24 cellular contexts compared by ENCODE assay signal in the genomic region with DNA sequence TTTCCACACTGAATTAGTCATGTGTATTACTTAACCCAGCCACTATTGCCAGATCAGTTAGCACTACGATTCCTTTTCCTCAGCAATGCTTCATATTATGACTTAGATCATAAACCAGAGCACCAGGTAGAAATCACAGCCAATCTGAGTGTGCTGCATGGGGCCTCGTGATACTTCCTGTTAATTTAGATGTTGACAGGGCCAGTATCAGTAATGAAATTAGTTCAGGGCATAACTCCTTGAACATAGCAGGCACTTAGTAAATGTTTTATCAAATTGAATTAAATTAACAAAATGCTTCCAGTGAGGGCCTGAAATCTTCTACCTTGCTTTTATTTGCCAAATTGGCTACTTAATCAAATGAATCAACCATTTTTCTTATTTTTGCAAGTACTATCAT.
"Had no signal": no experiment of that assay in that cellular context is flagged by ENCODE, and none has a peak within 500 bp of the region (broad histone marks: within the 10 kb centered on the region; RNA-seq: fewer than 3 reads in every experiment).

No MANE protein-coding gene starts in this region.

- H3K27ac Mint-ChIP-seq: nephron; stimulated activated naive B cell treated with anti-CD40 and anti-IgM and Interleukin-4, amounts not matched to agents 10 μg/mL and 1 μg/mL and 100 μg/mL, for 72 hours; stimulated activated naive CD8-positive, alpha-beta T cell treated with anti-CD3 and anti-CD28 coated beads, Interleukin-15, amount 100 ng/mL, for 72 hours had no signal

- H3K9me3 Mint-ChIP-seq: immature natural killer cell; nephron; stimulated activated naive B cell treated with anti-CD40 and anti-IgM and Interleukin-4, amounts not matched to agents 10 μg/mL and 1 μg/mL and 100 μg/mL, for 72 hours had no signal

- H3K9ac ChIP-seq: parathyroid adenoma had no signal

- H3K4me3 ChIP-seq: colonic mucosa, gastrocnemius medialis, left ventricle myocardium inferior, lung, prostate gland, right lobe of liver, testis, tibial nerve, upper lobe of right lung, vagina had no signal

- H3K36me3 ChIP-seq: colonic mucosa, gastrocnemius medialis, prostate gland, right lobe of liver, upper lobe of right lung, vagina had no signal

- H3K27me3 ChIP-seq: colonic mucosa, gastrocnemius medialis, right lobe of liver, testis, tibial nerve, upper lobe of right lung, vagina had no signal

- H3K27ac ChIP-seq: colonic mucosa, gastrocnemius medialis, left ventricle myocardium inferior, prostate gland, right lobe of liver, testis, tibial nerve, upper lobe of right lung, vagina had no signal

- H3K4me1 Mint-ChIP-seq: naive B cell; nephron; stimulated activated naive B cell treated with anti-CD40 and anti-IgM and Interleukin-4, amounts not matched to agents 10 μg/mL and 1 μg/mL and 100 μg/mL, for 72 hours had no signal

- DNase-seq: colonic mucosa; dermis blood vessel endothelial cell; gastrocnemius medialis; immature natural killer cell; kidney; left cardiac atrium; left ventricle myocardium inferior; mesendoderm; naive B cell; occipital lobe; retina; right lobe of liver; stimulated activated CD4-positive, alpha-beta T cell treated with anti-CD3 and anti-CD28 coated beads, Interleukin-1b, Interleukin-23, amount 100 ng/mL, for 48 hours; stimulated activated CD4-positive, alpha-beta T cell treated with anti-CD3 and anti-CD28 coated beads, Interleukin-4, amount 100 ng/mL, for 4 hours; stimulated activated naive B cell treated with anti-CD40 and anti-IgM and Interleukin-4, amounts not matched to agents 10 μg/mL and 1 μg/mL and 100 μg/mL, for 72 hours; stimulated activated naive CD8-positive, alpha-beta T cell treated with anti-CD3 and anti-CD28 coated beads, Interleukin-15, amount 100 ng/mL, for 72 hours; testis; upper lobe of right lung had no signal

- H3K4me1 ChIP-seq: colonic mucosa, gastrocnemius medialis, left ventricle myocardium inferior, prostate gland, right lobe of liver, testis, tibial nerve, upper lobe of right lung, vagina had no signal

- H3K4me3 Mint-ChIP-seq: immature natural killer cell; naive B cell; nephron; stimulated activated naive B cell treated with anti-CD40 and anti-IgM and Interleukin-4, amounts not matched to agents 10 μg/mL and 1 μg/mL and 100 μg/mL, for 72 hours; stimulated activated naive CD8-positive, alpha-beta T cell treated with anti-CD3 and anti-CD28 coated beads, Interleukin-15, amount 100 ng/mL, for 72 hours had no signal

- H3K79me2 ChIP-seq: parathyroid adenoma had no signal

- H3K27me3 Mint-ChIP-seq: naive B cell; stimulated activated naive B cell treated with anti-CD40 and anti-IgM and Interleukin-4, amounts not matched to agents 10 μg/mL and 1 μg/mL and 100 μg/mL, for 72 hours; stimulated activated naive CD8-positive, alpha-beta T cell treated with anti-CD3 and anti-CD28 coated beads, Interleukin-15, amount 100 ng/mL, for 72 hours had no signal

- H3K9me3 ChIP-seq: colonic mucosa, gastrocnemius medialis, left ventricle myocardium inferior, prostate gland, right lobe of liver, testis, tibial nerve, upper lobe of right lung, vagina had no signal
